12 cellular contexts compared by ENCODE assay signal in the genomic region with DNA sequence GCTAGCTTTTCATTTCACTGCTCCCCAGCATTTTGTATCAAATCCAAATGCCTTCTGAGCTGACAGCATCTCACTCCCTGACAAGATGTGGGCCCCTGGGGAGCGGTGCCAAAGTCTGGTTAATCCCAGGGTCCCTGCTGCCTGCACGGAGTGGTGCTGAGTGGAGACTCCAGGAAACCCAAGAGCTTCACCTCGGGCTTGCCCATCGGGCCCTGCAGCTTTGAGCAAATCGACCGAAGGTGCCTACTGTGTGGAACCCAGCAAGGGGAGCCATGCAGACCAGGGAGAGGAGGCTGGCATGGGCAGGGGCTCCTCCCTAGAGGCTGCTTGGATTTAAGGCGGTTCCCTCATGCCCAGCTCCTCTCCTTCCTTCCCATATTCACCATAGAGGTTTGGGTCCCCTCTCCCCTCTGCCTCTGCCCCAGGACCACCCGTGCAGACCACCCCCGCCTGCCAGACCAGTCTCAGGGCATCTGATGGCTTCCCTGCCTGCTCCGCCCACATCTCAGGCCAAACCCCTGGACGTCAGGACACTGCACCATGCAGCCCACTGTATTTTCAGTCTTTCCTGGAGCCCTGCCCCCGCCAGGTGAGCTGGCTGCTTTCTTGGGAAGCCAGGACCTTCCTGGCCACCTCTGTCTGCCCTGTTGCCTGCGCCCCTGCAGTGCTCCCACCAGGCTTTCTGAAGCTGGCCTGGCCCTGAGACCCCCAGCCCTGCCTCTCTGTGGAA.
"Had no signal": no experiment of that assay in that cellular context is flagged by ENCODE, and none has a peak within 500 bp of the region (broad histone marks: within the 10 kb centered on the region; RNA-seq: fewer than 3 reads in every experiment).

No MANE protein-coding gene starts in this region.

- H3K36me3 ChIP-seq: brain microvascular endothelial cell, esophagus muscularis mucosa, tibial artery, vagina had no signal

- H3K27me3 Mint-ChIP-seq: activated naive CD4-positive, alpha-beta T cell treated with anti-CD3 and anti-CD28 coated beads, Interleukin-2, amount 50 U/mL, for 24 hours; naive thymus-derived CD4-positive, alpha-beta T cell had no signal

- H3K27ac Mint-ChIP-seq: activated naive CD4-positive, alpha-beta T cell treated with anti-CD3 and anti-CD28 coated beads, Interleukin-2, amount 50 U/mL, for 24 hours had no signal

- H3K36me3 Mint-ChIP-seq: activated naive CD4-positive, alpha-beta T cell treated with anti-CD3 and anti-CD28 coated beads, Interleukin-2, amount 50 U/mL, for 24 hours had no signal

- H3K4me1 ChIP-seq: esophagus muscularis mucosa, vagina had no signal

- ATAC-seq: naive thymus-derived CD4-positive, alpha-beta T cell had no signal

- H3K4me3 ChIP-seq: esophagus muscularis mucosa, skin epidermis, tibial artery, vagina had no signal

- DNase-seq: activated CD4-positive, alpha-beta T cell treated with anti-CD3 and anti-CD28 coated beads, Interleukin-2, amount 50 U/mL, for 48 hours; activated CD4-positive, CD25-positive, alpha-beta regulatory T cell; activated CD8-positive, alpha-beta memory T cell treated with anti-CD3 and anti-CD28 coated beads, Interleukin-2, amount 50 U/mL, for 48 hours; brain microvascular endothelial cell; cerebellar nuclear complex; immature natural killer cell; naive thymus-derived CD4-positive, alpha-beta T cell; tibial artery had no signal

- H3K4me3 Mint-ChIP-seq: activated naive CD4-positive, alpha-beta T cell treated with anti-CD3 and anti-CD28 coated beads, Interleukin-2, amount 50 U/mL, for 24 hours; immature natural killer cell had no signal

- H3K27ac ChIP-seq: brain microvascular endothelial cell, esophagus muscularis mucosa, skin epidermis, tibial artery, vagina had no signal

- H3K9me3 Mint-ChIP-seq: activated naive CD4-positive, alpha-beta T cell treated with anti-CD3 and anti-CD28 coated beads, Interleukin-2, amount 50 U/mL, for 24 hours; immature natural killer cell; naive thymus-derived CD4-positive, alpha-beta T cell had no signal

- H3K27me3 ChIP-seq: brain microvascular endothelial cell, vagina had no signal

- H3K9me3 ChIP-seq: esophagus muscularis mucosa, tibial artery, vagina had no signal
